1 cellular context compared by ENCODE assay signal in the genomic region with DNA sequence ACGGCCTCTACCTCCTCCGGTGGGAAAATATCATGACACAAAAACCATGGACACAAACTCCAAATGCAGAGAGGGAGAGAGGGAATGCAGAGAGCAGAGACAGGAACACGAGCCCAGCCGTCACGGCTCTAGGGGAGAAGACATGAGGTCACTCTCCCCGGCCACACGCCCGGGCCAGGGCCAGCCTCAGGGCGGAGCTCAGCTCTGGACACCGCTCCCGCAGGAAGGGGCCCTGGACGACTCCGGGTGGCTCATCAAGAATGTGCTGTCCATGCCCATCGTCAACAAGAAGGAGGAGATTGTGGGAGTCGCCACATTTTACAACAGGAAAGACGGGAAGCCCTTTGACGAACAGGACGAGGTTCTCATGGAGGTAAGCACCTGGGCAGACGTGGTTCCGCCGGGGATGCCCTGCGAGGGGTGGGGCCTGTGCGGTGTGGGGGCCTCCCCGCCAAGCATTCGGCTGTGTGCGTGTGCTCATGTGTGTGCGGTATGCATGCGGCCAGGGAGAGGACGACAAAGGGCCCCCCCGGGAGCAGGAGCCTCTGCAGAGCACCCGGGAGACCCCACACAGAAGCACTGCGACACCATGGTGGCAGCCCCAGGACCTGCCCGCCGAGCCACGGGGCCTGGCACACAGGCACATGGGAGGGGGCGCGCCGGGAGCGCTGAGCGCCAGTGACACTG.
TF ChIP-seq lines count a peak whose summit lies in the region.

No MANE protein-coding gene starts in this region.

TF ChIP-seq in SK-N-SH treated with all-trans-retinoic acid at 6 μM for 48 hours, 23 proteins besides CTCF, POLR2A, EP300 and RAD21 (continued from another document):
- TF ChIP-seq, protein P1, sequence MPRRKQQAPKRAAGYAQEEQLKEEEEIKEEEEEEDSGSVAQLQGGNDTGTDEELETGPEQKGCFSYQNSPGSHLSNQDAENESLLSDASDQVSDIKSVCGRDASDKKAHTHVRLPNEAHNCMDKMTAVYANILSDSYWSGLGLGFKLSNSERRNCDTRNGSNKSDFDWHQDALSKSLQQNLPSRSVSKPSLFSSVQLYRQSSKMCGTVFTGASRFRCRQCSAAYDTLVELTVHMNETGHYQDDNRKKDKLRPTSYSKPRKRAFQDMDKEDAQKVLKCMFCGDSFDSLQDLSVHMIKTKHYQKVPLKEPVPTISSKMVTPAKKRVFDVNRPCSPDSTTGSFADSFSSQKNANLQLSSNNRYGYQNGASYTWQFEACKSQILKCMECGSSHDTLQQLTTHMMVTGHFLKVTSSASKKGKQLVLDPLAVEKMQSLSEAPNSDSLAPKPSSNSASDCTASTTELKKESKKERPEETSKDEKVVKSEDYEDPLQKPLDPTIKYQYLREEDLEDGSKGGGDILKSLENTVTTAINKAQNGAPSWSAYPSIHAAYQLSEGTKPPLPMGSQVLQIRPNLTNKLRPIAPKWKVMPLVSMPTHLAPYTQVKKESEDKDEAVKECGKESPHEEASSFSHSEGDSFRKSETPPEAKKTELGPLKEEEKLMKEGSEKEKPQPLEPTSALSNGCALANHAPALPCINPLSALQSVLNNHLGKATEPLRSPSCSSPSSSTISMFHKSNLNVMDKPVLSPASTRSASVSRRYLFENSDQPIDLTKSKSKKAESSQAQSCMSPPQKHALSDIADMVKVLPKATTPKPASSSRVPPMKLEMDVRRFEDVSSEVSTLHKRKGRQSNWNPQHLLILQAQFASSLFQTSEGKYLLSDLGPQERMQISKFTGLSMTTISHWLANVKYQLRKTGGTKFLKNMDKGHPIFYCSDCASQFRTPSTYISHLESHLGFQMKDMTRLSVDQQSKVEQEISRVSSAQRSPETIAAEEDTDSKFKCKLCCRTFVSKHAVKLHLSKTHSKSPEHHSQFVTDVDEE (CRISPR knock-in tag; IDR thresholded peaks at IDR 0.05), result no peak
- no peak for TF ChIP-seq ZFP3 (CRISPR knock-in tag; IDR thresholded peaks at IDR 0.05)
- TF ChIP-seq, protein P2, sequence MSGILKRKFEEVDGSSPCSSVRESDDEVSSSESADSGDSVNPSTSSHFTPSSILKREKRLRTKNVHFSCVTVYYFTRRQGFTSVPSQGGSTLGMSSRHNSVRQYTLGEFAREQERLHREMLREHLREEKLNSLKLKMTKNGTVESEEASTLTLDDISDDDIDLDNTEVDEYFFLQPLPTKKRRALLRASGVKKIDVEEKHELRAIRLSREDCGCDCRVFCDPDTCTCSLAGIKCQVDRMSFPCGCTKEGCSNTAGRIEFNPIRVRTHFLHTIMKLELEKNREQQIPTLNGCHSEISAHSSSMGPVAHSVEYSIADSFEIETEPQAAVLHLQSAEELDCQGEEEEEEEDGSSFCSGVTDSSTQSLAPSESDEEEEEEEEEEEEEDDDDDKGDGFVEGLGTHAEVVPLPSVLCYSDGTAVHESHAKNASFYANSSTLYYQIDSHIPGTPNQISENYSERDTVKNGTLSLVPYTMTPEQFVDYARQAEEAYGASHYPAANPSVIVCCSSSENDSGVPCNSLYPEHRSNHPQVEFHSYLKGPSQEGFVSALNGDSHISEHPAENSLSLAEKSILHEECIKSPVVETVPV (CRISPR knock-in tag; IDR thresholded peaks at IDR 0.05), result no peak
- TF ChIP-seq ZNF565 (CRISPR knock-in tag; conservative IDR thresholded peaks at IDR 0.05; ENCODE audit: low read depth), result no peak
- TF ChIP-seq RARB (CRISPR knock-in tag; IDR thresholded peaks at IDR 0.05), result no peak
- no peak for TF ChIP-seq ZNF8 (CRISPR knock-in tag; IDR thresholded peaks at IDR 0.05)
- TF ChIP-seq TOX (CRISPR knock-in tag; IDR thresholded peaks at IDR 0.05; ENCODE audit: borderline replicate concordance), result no peak
- no peak for TF ChIP-seq GLIS3 (CRISPR knock-in tag; IDR thresholded peaks at IDR 0.05)
- TF ChIP-seq CSDC2 (CRISPR knock-in tag; IDR thresholded peaks at IDR 0.05), result no peak
- no peak for TF ChIP-seq SNAI2 (CRISPR knock-in tag; IDR thresholded peaks at IDR 0.05)
- TF ChIP-seq TCF4 (CRISPR knock-in tag; IDR thresholded peaks at IDR 0.05; ENCODE audit: borderline replicate concordance), result no peak
- TF ChIP-seq ARNTL (CRISPR knock-in tag; IDR thresholded peaks at IDR 0.05; ENCODE audit: borderline replicate concordance, low read depth), result no peak
